In the genomic region with DNA sequence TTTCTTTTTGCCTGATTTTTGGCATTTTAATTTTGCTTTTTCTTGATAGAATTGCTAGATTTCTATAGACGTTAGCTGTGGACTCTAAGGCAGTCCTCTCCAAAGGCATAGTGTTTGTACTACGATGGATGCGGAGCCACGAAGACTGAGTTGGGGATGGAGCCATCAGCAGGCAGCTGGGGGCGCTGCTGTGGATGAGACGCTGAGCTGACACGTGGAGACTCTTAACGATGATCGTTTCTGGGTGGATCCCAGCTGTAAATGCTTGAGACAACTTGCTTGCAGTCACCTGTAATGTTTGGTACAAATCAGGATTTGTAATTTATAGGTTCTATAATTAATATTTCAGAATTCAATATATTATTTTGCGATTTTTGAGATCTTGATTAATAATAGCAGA, we compare ENCODE assay signal across 9 cellular contexts. TPM values are rescaled to one million over a fixed set of nuclear protein-coding genes. Genes with fewer than 3 reads are reported as not detected.
A peak's percentile ranks its signal among the peaks of the same experiment; 100 is the strongest.
DNase-seq lines count a peak whose midpoint lies in the region; TF ChIP-seq lines count a peak whose summit lies in the region.
"Had no signal": no experiment of that assay in that cellular context is flagged by ENCODE, and none has a peak within 500 bp of the region (broad histone marks: within the 10 kb centered on the region; RNA-seq: fewer than 3 reads in every experiment).

No MANE protein-coding gene starts in this region.

- TF ChIP-seq CTCF in GM12872 (IDR thresholded peaks at IDR 0.05; ENCODE audit: insufficient read depth, low read depth, low read length) (peak; percentile 34; the same call in 2 of the 3 replicates), WERI-Rb-1 (IDR thresholded peaks at IDR 0.05; ENCODE audit: low read depth, low read length) (peak; percentile 40), adrenal gland (IDR thresholded peaks at IDR 0.05) (no peak), mammary epithelial cell (conservative IDR thresholded peaks at IDR 0.05 in 1 of 2, IDR thresholded peaks at IDR 0.05 in 1 of 2; ENCODE audit: extremely low read depth in 1 of 2, insufficient read depth in 1 of 2, low read depth in 1 of 2, low read length in 2 of 2) (no peak)

- intact Hi-C loops in adrenal gland (cut with DNase I) = no loop called here
- intact Hi-C loops in mammary epithelial cell (cut with micrococcal nuclease) = loop anchor here (5.0 kb wide), 1 partner anchor 46 kb away; no protein-coding TSS in a partner anchor

- no peaks in the 10 kb centered on the region for H3K9me3 ChIP-seq in WERI-Rb-1 (ENCODE audit: severe bottlenecking)
- no peaks in the 10 kb centered on the region for H3K9me3 ChIP-seq in adrenal gland (replicated peaks in 1 of 3)
- no peaks in the 10 kb centered on the region for H3K9me3 ChIP-seq in mammary epithelial cell (replicated peaks; ENCODE audit: insufficient read depth, low read length)
- H3K9me3 ChIP-seq: SJCRH30 had no signal

- no peaks in the 10 kb centered on the region for H3K79me2 ChIP-seq in mammary epithelial cell (ENCODE audit: insufficient read depth, low read length)

- CTCF ChIA-PET in mammary epithelial cell (lab: Charles Lee; ENCODE audit: low non-redundant PET) = no interaction called here

- H3K9ac ChIP-seq in mammary epithelial cell (ENCODE audit: insufficient read depth, low read length) = no peak overlapping the region

- WGBS in adrenal gland, 4 donors = 65 to 75% (median 66%) methylated on average over 10 of the region's 10 CpGs
- WGBS in mammary epithelial cell (ENCODE audit: low coverage, missing lambda C conversion rate) = 65% methylated on average over 10 of the region's 10 CpGs

- H4K20me1 ChIP-seq in mammary epithelial cell (ENCODE audit: insufficient read depth, low read length) = no peaks in the 10 kb centered on the region

- no peaks in the 10 kb centered on the region for H3K36me3 ChIP-seq in WERI-Rb-1
- H3K36me3 ChIP-seq in adrenal gland (replicated peaks in 1 of 2) = no peaks in the 10 kb centered on the region
- no peaks in the 10 kb centered on the region for H3K36me3 ChIP-seq in mammary epithelial cell (ENCODE audit: insufficient read depth, low read length)
- H3K36me3 ChIP-seq: SJCRH30 had no signal

- H3K4me1 ChIP-seq in adrenal gland (replicated peaks in 1 of 2) (peaks cover 0 to 8% of the 10 kb centered on the region in 2 donors), mammary epithelial cell (ENCODE audit: insufficient read depth, low read length) (peaks cover 6% of the 10 kb centered on the region)
- H3K4me1 ChIP-seq: SJCRH30 had no signal

- H3K27ac ChIP-seq in WERI-Rb-1 (no peak overlapping the region), adrenal gland (no peak overlapping the region), mammary epithelial cell (ENCODE audit: insufficient read depth, low read depth, low read length) (no peak overlapping the region)
- H3K27ac ChIP-seq: SJCRH30 had no signal

- peak; percentile 33 for DNase-seq in AG20443 (ENCODE audit: low spot score)
- DNase-seq in WERI-Rb-1 = no peak
- peak; percentile 61 for DNase-seq in iPS-NIHi7 (ENCODE audit: extremely low spot score)
- DNase-seq in adrenal gland = no peak
- DNase-seq in mammary epithelial cell = no peak
- no peak for DNase-seq in ureter (ENCODE audit: low spot score)
- DNase-seq in NCI-H446 treated with DMSO at 0.1 percent for 48 hours (lab: John Stamatoyannopoulos, UW) = no peak
- DNase-seq: SJCRH30 had no signal

- TF ChIP-seq POLR2A in adrenal gland (IDR thresholded peaks at IDR 0.05) = no peak

- dilution Hi-C loops in mammary epithelial cell (cut with HindIII; ENCODE audit: low sequenced_read_pairs) = no loop called here

- H3K27me3 ChIP-seq in WERI-Rb-1 (ENCODE audit: insufficient read depth, low read depth, severe bottlenecking) (no peaks in the 10 kb centered on the region), adrenal gland (no peaks in the 10 kb centered on the region), mammary epithelial cell (ENCODE audit: insufficient read depth, low read length) (no peaks in the 10 kb centered on the region)
- H3K27me3 ChIP-seq: SJCRH30 had no signal

- H3K4me3 ChIP-seq in WERI-Rb-1 (ENCODE audit: low read depth, low read length) (no peak overlapping the region), adrenal gland (no peak overlapping the region), mammary epithelial cell (replicated peaks in 1 of 3; ENCODE audit: insufficient read depth in 1 of 3, low read depth in 2 of 3, low read length in 3 of 3) (no peak overlapping the region)
- H3K4me3 ChIP-seq: SJCRH30 had no signal

- no peak overlapping the region for H2AFZ ChIP-seq in mammary epithelial cell (ENCODE audit: low read depth, low read length)

- H3K4me2 ChIP-seq in mammary epithelial cell (ENCODE audit: insufficient read depth, low read depth, low read length) = no peak overlapping the region

- in situ Hi-C loops in mammary epithelial cell (cut with MboI; ENCODE audit: low sequenced_read_pairs in 2 of 2) = no loop called here

- BruUV-seq in mammary epithelial cell (replicated peaks; lab: Mats Ljungman, UMichigan) = no TSS peak

RNA-seq across cellular contexts. Expression of a gene that starts 13.3 kb away (rescaled TPM):
- total RNA-seq in adrenal gland (100 to 1,000 TPM in 1 of 8 donors, 10 to 100 TPM in 7; 35.8 to 179 (median 49.5) TPM), mammary epithelial cell (100 to 1,000 TPM in 1 of 2 donors, 10 to 100 TPM in 1; 45.5 to 129 TPM), ureter (52.2 TPM)
- polyA plus RNA-seq in adrenal gland (100 to 1,000 TPM in 1 of 3 donors, 10 to 100 TPM in 2; 13.6 to 107 (median 16.2) TPM), mammary epithelial cell (11.5 TPM)
- 34.8 TPM for polyA minus RNA-seq in mammary epithelial cell

RNA-seq across cellular contexts. Expression of a gene that starts 27.4 kb away (rescaled TPM):
- 10 to 100 TPM; 10.9 to 70.8 (median 34.2) TPM for total RNA-seq in adrenal gland
- 100 to 1,000 TPM in 1 of 3 donors, 10 to 100 TPM in 2; 48.9 to 523 (median 70.8) TPM for polyA plus RNA-seq in adrenal gland
- 10 to 100 TPM in 1 of 2 donors, not detected in 1; 31.7 TPM for total RNA-seq in mammary epithelial cell
- 0.86 TPM for polyA plus RNA-seq in mammary epithelial cell
- not detected for polyA minus RNA-seq in mammary epithelial cell
- 60.0 TPM for total RNA-seq in ureter

Comparison
In these comparisons a context has a peak if more than half of its experiments do, and no peak if none do; other contexts are left out.
1. DNase-seq: peak in AG20443 (single experiment) and iPS-NIHi7 (single experiment); none in WERI-Rb-1 (single experiment), adrenal gland (0 of 7), mammary epithelial cell (single experiment), ureter (single experiment) and NCI-H446 treated with DMSO at 0.1 percent for 48 hours (single experiment).
2. CTCF ChIP-seq: peak in GM12872 (single experiment) and WERI-Rb-1 (single experiment); none in adrenal gland (0 of 6) and mammary epithelial cell (0 of 2).